Comparison of ENCODE assay signal across 14 cellular contexts in the genomic region with DNA sequence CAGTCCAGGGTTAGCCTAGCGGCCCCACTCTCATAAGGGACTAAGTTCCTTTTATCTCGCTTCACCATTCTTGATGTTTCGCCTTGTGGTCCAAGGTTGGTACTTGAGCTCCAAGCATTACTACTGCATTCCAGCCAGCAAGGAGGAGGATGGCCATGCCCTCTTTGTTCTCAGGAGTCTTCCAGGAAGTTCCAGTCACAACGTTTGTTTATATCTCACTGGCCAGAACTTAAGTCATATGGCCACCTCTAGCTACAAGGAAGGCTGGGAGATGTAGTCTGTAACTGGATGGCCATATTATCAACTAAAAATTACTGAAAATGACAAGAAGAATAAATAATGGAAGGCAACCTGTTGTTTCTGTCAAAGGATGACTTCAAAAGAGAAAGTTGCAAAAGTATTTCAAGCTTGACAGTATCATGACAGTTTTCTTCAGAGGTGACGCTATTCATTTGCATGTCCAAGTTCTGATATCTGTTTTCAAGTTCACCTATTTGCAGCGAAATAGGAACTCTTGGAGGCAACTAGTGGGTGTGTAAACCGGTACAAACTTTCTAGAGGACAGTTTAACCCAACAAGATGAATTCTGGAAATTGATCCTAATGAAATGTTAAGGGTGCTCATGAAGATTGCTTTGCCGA.
DNase-seq lines count a peak whose midpoint lies in the region; ATAC-seq, FAIRE-seq and TF ChIP-seq lines count a peak whose summit lies in the region.
"Had no signal": no experiment of that assay in that cellular context is flagged by ENCODE, and none has a peak within 500 bp of the region (broad histone marks: within the 10 kb centered on the region; RNA-seq: fewer than 3 reads in every experiment).

No MANE protein-coding gene starts in this region.

- H3K27ac ChIP-seq in SK-N-SH (ENCODE audit: low read depth in 2 of 2, low read length in 1 of 2) = peak overlapping the region in 1 of 2 experiments; percentile 72; a peak in 2 of 4 replicates
- H3K27ac ChIP-seq in small intestine (ENCODE audit: low read depth in 1 of 2, low read length in 1 of 2) = no peak overlapping the region
- H3K27ac ChIP-seq: SK-N-MC had no signal

- H3K27me3 ChIP-seq in SK-N-SH (ENCODE audit: insufficient read depth) (no peaks in the 10 kb centered on the region), small intestine (ENCODE audit: control insufficient read depth in 2 of 2, insufficient read depth in 2 of 2, low read length in 2 of 2) (no peaks in the 10 kb centered on the region)
- H3K27me3 ChIP-seq: hepatocyte, sigmoid colon had no signal

- peaks cover 12% of the 10 kb centered on the region for H3F3A ChIP-seq in SK-N-SH (replicated peaks; ENCODE audit: insufficient read depth)

- H3K36me3 ChIP-seq in SK-N-SH (replicated peaks in 1 of 2; ENCODE audit: control insufficient read depth in 1 of 2, insufficient read depth in 2 of 2, low read length in 1 of 2) = peaks cover 0 to 4% of the 10 kb centered on the region in 2 experiments
- H3K36me3 ChIP-seq in small intestine (ENCODE audit: control insufficient read depth in 2 of 2, insufficient read depth in 2 of 2, low read length in 2 of 2) = no peaks in the 10 kb centered on the region
- H3K36me3 ChIP-seq: sigmoid colon had no signal

- TF ChIP-seq RAD21 in SK-N-SH (IDR thresholded peaks at IDR 0.05; ENCODE audit: low read length) = no peak

- no peak for TF ChIP-seq EP300 in SK-N-SH (IDR thresholded peaks at IDR 0.05; ENCODE audit: borderline replicate concordance in 1 of 2, low read depth in 1 of 2, low read length in 1 of 2)

- no peaks in the 10 kb centered on the region for H3K9me2 ChIP-seq in SK-N-SH

- POLR2A ChIA-PET in SK-N-SH (lab: Yijun Ruan, JAX) = no interaction called here

- no peak overlapping the region for H2AFZ ChIP-seq in SK-N-SH (ENCODE audit: low read depth)
- H2AFZ ChIP-seq: hepatocyte had no signal

- DNase-seq in H4 (ENCODE audit: low spot score) (peak; percentile 87), SK-N-SH (no peak), fibroblast of pulmonary artery (ENCODE audit: low read depth) (peak; percentile 78), small intestine (peak; percentile 16), NAMALWA (ENCODE audit: low spot score) (no peak)
- DNase-seq in activated T-cell treated with anti-CD3 and anti-CD28 coated beads, Interleukin-2, amount 50 U/mL, for 48 hours = no peak
- no peak for DNase-seq in activated CD4-positive, alpha-beta T cell treated with anti-CD3 and anti-CD28 coated beads, Interleukin-2, amount 50 U/mL, for 48 hours
- DNase-seq: activated naive CD4-positive, alpha-beta T cell; DMS 273 treated with DMSO at 0.1 percent for 48 hours; KG1; sigmoid colon had no signal

- 94% methylated on average over 8 of the region's 8 CpGs for WGBS in SK-N-SH (ENCODE audit: low lambda C conversion rate)
- 82 to 84% (median 83%) methylated on average over 8 of the region's 8 CpGs for whole genome bisulfite sequencing in small intestine, 3 donors

- H3K4me1 ChIP-seq in SK-N-SH (ENCODE audit: control insufficient read depth in 1 of 2, insufficient read depth in 2 of 2, low read depth in 1 of 2, low read length in 1 of 2) (peaks cover 11 to 16% of the 10 kb centered on the region in 2 experiments; a peak in 3 of 4 replicates), small intestine (ENCODE audit: control insufficient read depth in 2 of 2, insufficient read depth in 1 of 2, low read depth in 1 of 2, low read length in 1 of 2) (no peaks in the 10 kb centered on the region)

- no peak overlapping the region for H3K4me2 ChIP-seq in SK-N-SH

- CTCF ChIA-PET in SK-N-SH (lab: Yijun Ruan, JAX) = interaction anchor here (1.3 to 6.7 kb wide), 5 partner anchors 8 to 370 kb away, joined by 3 to 34 read pairs (median 5); no protein-coding TSS in a partner anchor

- H3K9me3 ChIP-seq in SK-N-SH (no peaks in the 10 kb centered on the region), small intestine (ENCODE audit: control insufficient read depth, low read depth) (no peaks in the 10 kb centered on the region)
- H3K9me3 ChIP-seq: sigmoid colon had no signal

- FAIRE-seq in small intestine (lab: Jason Lieb, UNC) = no peak

- H4K20me1 ChIP-seq in SK-N-SH (ENCODE audit: insufficient read depth) = no peaks in the 10 kb centered on the region

- ATAC-seq in HG03095 (IDR thresholded peaks at IDR 0.05; ENCODE audit: unreplicated experiment) = no peak

- H3K4me3 ChIP-seq in SK-N-SH (ENCODE audit: low read depth in 2 of 2, low read length in 1 of 2) = no peak overlapping the region
- no peak overlapping the region for H3K4me3 ChIP-seq in fibroblast of pulmonary artery (replicated peaks; ENCODE audit: low read depth, low read length)
- H3K4me3 ChIP-seq in small intestine (ENCODE audit: low read depth in 1 of 2, low read length in 2 of 2) = no peak overlapping the region
- H3K4me3 ChIP-seq: hepatocyte, sigmoid colon, SK-N-MC had no signal

- H3K9ac ChIP-seq in SK-N-SH = no peak overlapping the region

- H3K79me2 ChIP-seq in SK-N-SH (ENCODE audit: insufficient read depth) = peaks cover 40% of the 10 kb centered on the region

- TF ChIP-seq CTCF in SK-N-SH (IDR thresholded peaks at IDR 0.05) (no peak), fibroblast of pulmonary artery (IDR thresholded peaks at IDR 0.05; ENCODE audit: low read length, missing control alignments) (no peak)

TF ChIP-seq in SK-N-SH, 30 proteins besides CTCF, POLR2A, EP300 and RAD21:
- TF ChIP-seq, protein P1, sequence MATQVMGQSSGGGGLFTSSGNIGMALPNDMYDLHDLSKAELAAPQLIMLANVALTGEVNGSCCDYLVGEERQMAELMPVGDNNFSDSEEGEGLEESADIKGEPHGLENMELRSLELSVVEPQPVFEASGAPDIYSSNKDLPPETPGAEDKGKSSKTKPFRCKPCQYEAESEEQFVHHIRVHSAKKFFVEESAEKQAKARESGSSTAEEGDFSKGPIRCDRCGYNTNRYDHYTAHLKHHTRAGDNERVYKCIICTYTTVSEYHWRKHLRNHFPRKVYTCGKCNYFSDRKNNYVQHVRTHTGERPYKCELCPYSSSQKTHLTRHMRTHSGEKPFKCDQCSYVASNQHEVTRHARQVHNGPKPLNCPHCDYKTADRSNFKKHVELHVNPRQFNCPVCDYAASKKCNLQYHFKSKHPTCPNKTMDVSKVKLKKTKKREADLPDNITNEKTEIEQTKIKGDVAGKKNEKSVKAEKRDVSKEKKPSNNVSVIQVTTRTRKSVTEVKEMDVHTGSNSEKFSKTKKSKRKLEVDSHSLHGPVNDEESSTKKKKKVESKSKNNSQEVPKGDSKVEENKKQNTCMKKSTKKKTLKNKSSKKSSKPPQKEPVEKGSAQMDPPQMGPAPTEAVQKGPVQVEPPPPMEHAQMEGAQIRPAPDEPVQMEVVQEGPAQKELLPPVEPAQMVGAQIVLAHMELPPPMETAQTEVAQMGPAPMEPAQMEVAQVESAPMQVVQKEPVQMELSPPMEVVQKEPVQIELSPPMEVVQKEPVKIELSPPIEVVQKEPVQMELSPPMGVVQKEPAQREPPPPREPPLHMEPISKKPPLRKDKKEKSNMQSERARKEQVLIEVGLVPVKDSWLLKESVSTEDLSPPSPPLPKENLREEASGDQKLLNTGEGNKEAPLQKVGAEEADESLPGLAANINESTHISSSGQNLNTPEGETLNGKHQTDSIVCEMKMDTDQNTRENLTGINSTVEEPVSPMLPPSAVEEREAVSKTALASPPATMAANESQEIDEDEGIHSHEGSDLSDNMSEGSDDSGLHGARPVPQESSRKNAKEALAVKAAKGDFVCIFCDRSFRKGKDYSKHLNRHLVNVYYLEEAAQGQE (IDR thresholded peaks at IDR 0.05; ENCODE audit: low read depth, low read length) = no peak
- TF ChIP-seq NFIC (IDR thresholded peaks at IDR 0.05; ENCODE audit: borderline replicate concordance) = no peak
- TF ChIP-seq JUND (IDR thresholded peaks at IDR 0.05) = no peak
- TF ChIP-seq ELF1 (IDR thresholded peaks at IDR 0.05) = 0 out of 2 replicates have a peak, but pooled peaks have one; percentile 26
- TF ChIP-seq USF1 (IDR thresholded peaks at IDR 0.05; ENCODE audit: borderline replicate concordance, low read depth) = peak; percentile 73

Comparison
In these comparisons a context has a peak if more than half of its experiments do, and no peak if none do; other contexts are left out.
1. DNase-seq: peak in H4 (single experiment), fibroblast of pulmonary artery (single experiment) and small intestine (single experiment); none in SK-N-SH (single experiment), activated T-cell treated with anti-CD3 and anti-CD28 coated beads, Interleukin-2, amount 50 U/mL, for 48 hours (0 of 2), activated CD4-positive, alpha-beta T cell treated with anti-CD3 and anti-CD28 coated beads, Interleukin-2, amount 50 U/mL, for 48 hours (0 of 2) and NAMALWA (single experiment).